10 cellular contexts compared by ENCODE assay signal in genomic region chr18:54247488-54248175, GRCh38. TPM values are rescaled to one million over a fixed set of nuclear protein-coding genes. Genes with fewer than 3 reads are reported as not detected.
DNase-seq lines count a peak whose midpoint lies in the region; ATAC-seq, FAIRE-seq and TF ChIP-seq lines count a peak whose summit lies in the region.
"Had no signal": no experiment of that assay in that cellular context is flagged by ENCODE, and none has a peak within 500 bp of the region (broad histone marks: within the 10 kb centered on the region; RNA-seq: fewer than 3 reads in every experiment).

No MANE protein-coding gene starts in this region.

- H3K36me3 ChIP-seq in BLaER1 treated with 17β-estradiol and CSF1 and Interleukin-3, amounts not matched to agents 10 nM and 100 nM: no peaks in the 10 kb centered on the region
- H3K36me3 ChIP-seq in HEK293 (ENCODE audit: control insufficient read depth in 2 of 2, insufficient read depth in 1 of 2, low read length in 2 of 2) (no peaks in the 10 kb centered on the region), keratinocyte (ENCODE audit: control insufficient read depth in 2 of 2, extremely low read depth in 1 of 2, insufficient read depth in 2 of 2, low read length in 2 of 2) (no peaks in the 10 kb centered on the region)
- H3K36me3 ChIP-seq: heart right ventricle had no signal

- DNase-seq in keratinocyte (ENCODE audit: low read depth, low spot score): no peak
- no peak for DNase-seq in frontal cortex (ENCODE audit: low spot score in 2 of 2)
- DNase-seq in natural killer cell: no peak
- no peak for DNase-seq in lower leg skin (ENCODE audit: low spot score in 2 of 2)
- DNase-seq: heart right ventricle had no signal

- no peaks in the 10 kb centered on the region for H3K27me3 ChIP-seq in BLaER1 treated with 17β-estradiol and CSF1 and Interleukin-3, amounts not matched to agents 10 nM and 100 nM
- H3K27me3 ChIP-seq in keratinocyte (ENCODE audit: control insufficient read depth, extremely low read depth, insufficient read depth, low read length): no peaks in the 10 kb centered on the region
- H3K27me3 ChIP-seq: heart right ventricle had no signal

- no peaks in the 10 kb centered on the region for H3K4me1 Mint-ChIP-seq in natural killer cell

- H3K4me3 Mint-ChIP-seq in natural killer cell: no peak overlapping the region

- TF ChIP-seq POLR2A in lower leg skin (IDR thresholded peaks at IDR 0.05): no peak

- TF ChIP-seq CTCF in HEK293 (tag by site-specific recombination; IDR thresholded peaks at IDR 0.05): no peak
- TF ChIP-seq CTCF in VCaP (conservative IDR thresholded peaks at IDR 0.05): no peak
- no peak for TF ChIP-seq CTCF in keratinocyte (optimal IDR thresholded peaks at IDR 0.05 in 1 of 3, IDR thresholded peaks at IDR 0.05 in 1 of 3, conservative IDR thresholded peaks at IDR 0.05 in 1 of 3; ENCODE audit: extremely low read depth in 1 of 3, insufficient read depth in 2 of 3, low read length in 3 of 3)
- TF ChIP-seq CTCF in natural killer cell (IDR thresholded peaks at IDR 0.05): no peak
- TF ChIP-seq CTCF in lower leg skin (IDR thresholded peaks at IDR 0.05): no peak

- H3K27me3 Mint-ChIP-seq in natural killer cell (ENCODE audit: low read depth in 2 of 2): peaks cover 0 to 6% of the 10 kb centered on the region in 2 donors

- ATAC-seq in GM18861 (IDR thresholded peaks at IDR 0.05; ENCODE audit: unreplicated experiment) (no peak), natural killer cell (no peak)
- ATAC-seq: heart right ventricle, Panc1 had no signal

- peak overlapping the region; percentile 32 to 69 (median 51); a peak in 21 of 22 replicates for H3K4me2 ChIP-seq in BLaER1 treated with 17β-estradiol and CSF1 and Interleukin-3, amounts not matched to agents 10 nM and 100 nM
- peak overlapping the region; percentile 95 for H3K4me2 ChIP-seq in keratinocyte (ENCODE audit: control insufficient read depth, extremely low read depth, insufficient read depth, low read depth, low read length)

- peak overlapping the region in 6 of 11 experiments; percentile 2 to 60 (median 21); a peak in 9 of 22 replicates for H3K27ac ChIP-seq in BLaER1 treated with 17β-estradiol and CSF1 and Interleukin-3, amounts not matched to agents 10 nM and 100 nM
- H3K27ac ChIP-seq in HEK293 (ENCODE audit: extremely low read depth, low read depth, low read length): peak overlapping the region; percentile 17; the same call in 1 of the 2 replicates
- H3K27ac ChIP-seq in VCaP: peak overlapping the region; percentile 80
- H3K27ac ChIP-seq in keratinocyte (ENCODE audit: control insufficient read depth, insufficient read depth, low read length): peak overlapping the region; percentile 90
- H3K27ac ChIP-seq: heart right ventricle had no signal

- POLR2A ChIA-PET in HEK293 (lab: Yijun Ruan, JAX): no interaction called here

- CTCF ChIA-PET in HEK293 (lab: Yijun Ruan, JAX): interaction anchor here (0.8 kb wide), 1 partner anchor 30 kb away, joined by 3 read pairs; no protein-coding TSS in a partner anchor

- FAIRE-seq in keratinocyte (lab: Jason Lieb, UNC): no peak
- no peak for FAIRE-seq in frontal cortex (lab: Jason Lieb, UNC)

- H3K9me3 Mint-ChIP-seq in natural killer cell: no peaks in the 10 kb centered on the region

- H3K9me1 ChIP-seq in keratinocyte (ENCODE audit: control insufficient read depth, extremely low read depth, insufficient read depth, low read length): no peaks in the 10 kb centered on the region

- 35 to 45% methylated on average over 9 of the region's 9 CpGs for WGBS in lower leg skin, 2 donors

- no peak overlapping the region for H3K4me3 ChIP-seq in BLaER1 treated with 17β-estradiol and CSF1 and Interleukin-3, amounts not matched to agents 10 nM and 100 nM
- H3K4me3 ChIP-seq in HEK293 (ENCODE audit: low read depth, low read length): no peak overlapping the region
- H3K4me3 ChIP-seq in keratinocyte (ENCODE audit: control insufficient read depth in 2 of 3, extremely low read depth in 1 of 3, insufficient read depth in 2 of 3, low read depth in 1 of 3, low read length in 3 of 3): peak overlapping the region in 2 of 3 experiments; percentile 16 to 44
- no peak overlapping the region for H3K4me3 ChIP-seq in lower leg skin (ENCODE audit: low read depth, poor library complexity, severe bottlenecking)
- H3K4me3 ChIP-seq: heart right ventricle had no signal

- H2AFZ ChIP-seq in keratinocyte (ENCODE audit: control insufficient read depth, low read length): peak overlapping the region; percentile 93

- intact Hi-C loops in natural killer cell (cut with micrococcal nuclease): no loop called here
- intact Hi-C loops in lower leg skin (cut with DNase I; ENCODE audit: low total_unique reads): no loop called here

- dilution Hi-C loops in keratinocyte (cut with MboI; ENCODE audit: extremely low pct_ligation_motif_present, low sequenced_read_pairs): no loop called here

- no peak overlapping the region for H3K27ac Mint-ChIP-seq in natural killer cell

- H3K79me2 ChIP-seq in keratinocyte (ENCODE audit: control insufficient read depth, insufficient read depth, low read length): no peaks in the 10 kb centered on the region

- peaks cover 0 to 15% (median under 1%) of the 10 kb centered on the region in 11 experiments; a peak in 7 of 22 replicates for H3K9me3 ChIP-seq in BLaER1 treated with 17β-estradiol and CSF1 and Interleukin-3, amounts not matched to agents 10 nM and 100 nM (replicated peaks in 1 of 11)
- H3K9me3 ChIP-seq in HEK293 (ENCODE audit: control insufficient read depth, insufficient read depth, low read depth, low read length) (no peaks in the 10 kb centered on the region), keratinocyte (ENCODE audit: control insufficient read depth, low read depth, low read length) (no peaks in the 10 kb centered on the region)
- H3K9me3 ChIP-seq: heart right ventricle had no signal

- peaks cover 39 to 51% (median 47%) of the 10 kb centered on the region in 10 experiments for H3K4me1 ChIP-seq in BLaER1 treated with 17β-estradiol and CSF1 and Interleukin-3, amounts not matched to agents 10 nM and 100 nM
- H3K4me1 ChIP-seq in HEK293 (ENCODE audit: control insufficient read depth, insufficient read depth, low read length) (peaks cover 10% of the 10 kb centered on the region), keratinocyte (ENCODE audit: control insufficient read depth, extremely low read depth, insufficient read depth, low read length) (peaks cover 18% of the 10 kb centered on the region)

- no peaks in the 10 kb centered on the region for H3K36me3 Mint-ChIP-seq in natural killer cell

- peak overlapping the region in 1 of 11 experiments; percentile 14; a peak in 1 of 22 replicates for H3K9ac ChIP-seq in BLaER1 treated with 17β-estradiol and CSF1 and Interleukin-3, amounts not matched to agents 10 nM and 100 nM
- H3K9ac ChIP-seq in keratinocyte (ENCODE audit: control insufficient read depth, extremely low read depth, insufficient read depth, low read length): peak overlapping the region; percentile 67

- no peaks in the 10 kb centered on the region for H4K20me1 ChIP-seq in BLaER1 treated with 17β-estradiol and CSF1 and Interleukin-3, amounts not matched to agents 10 nM and 100 nM
- no peaks in the 10 kb centered on the region for H4K20me1 ChIP-seq in keratinocyte (ENCODE audit: control insufficient read depth, extremely low read depth, insufficient read depth, low read length)

TF ChIP-seq in HEK293, 187 proteins besides CTCF, POLR2A, EP300 and RAD21 (continues in another document):
- TF ChIP-seq ZNF837 (tag by site-specific recombination; IDR thresholded peaks at IDR 0.05) (no peak), ZNF10 (tag by site-specific recombination; IDR thresholded peaks at IDR 0.05) (no peak), ZSCAN16 (tag by site-specific recombination; IDR thresholded peaks at IDR 0.05) (no peak), ZBTB49 (tag by site-specific recombination; IDR thresholded peaks at IDR 0.05; ENCODE audit: low read depth) (no peak)

RNA-seq across cellular contexts. Expression of gene POLI, which starts 21.7 kb away (rescaled TPM):
- 12.1 to 25.6 TPM (median 20.5 TPM) in 3 replicates for polyA plus RNA-seq in keratinocyte
- 14.2 TPM for polyA plus RNA-seq in keratinocyte (2011; ENCODE audit: low read depth)
- 6.9 and 15.3 TPM in 2 replicates for polyA plus RNA-seq in keratinocyte (2011; cell fraction: cytosol; rRNA removed)
- polyA plus RNA-seq in keratinocyte (2011; cell fraction: nucleus; rRNA removed): 56.9 and 68.7 TPM in 2 replicates
- polyA plus RNA-seq in keratinocyte (2012; ENCODE audit: low replicate concordance): 9.8 and 11.5 TPM in 2 replicates
- 2.4 to 23.5 TPM (median 8.0 TPM) in 3 replicates for polyA minus RNA-seq in keratinocyte
- 10.0 TPM for polyA minus RNA-seq in keratinocyte (2011; cell fraction: cytosol; rRNA and poly(A)+ RNA removed)
- 15.1 and 31.9 TPM in 2 replicates for polyA minus RNA-seq in keratinocyte (2011; cell fraction: nucleus; rRNA and poly(A)+ RNA removed)
- total RNA-seq in frontal cortex: 99.9 TPM
- total RNA-seq in natural killer cell: 10 to 100 TPM; 20.0 to 31.3 (median 23.9) TPM
- total RNA-seq in lower leg skin: 10 to 100 TPM; 14.8 to 22.4 (median 18.2) TPM

RNA-seq across cellular contexts. Expression of gene MBD2, which starts 23.2 kb away (rescaled TPM):
- polyA plus RNA-seq in keratinocyte: 45.4 to 212 TPM (median 80.1 TPM) in 3 replicates
- 220 TPM for polyA plus RNA-seq in keratinocyte (2011; ENCODE audit: low read depth)
- 46.4 and 76.9 TPM in 2 replicates for polyA plus RNA-seq in keratinocyte (2011; cell fraction: cytosol; rRNA removed)
- polyA plus RNA-seq in keratinocyte (2011; cell fraction: nucleus; rRNA removed): 42.6 and 55.9 TPM in 2 replicates
- 37.7 and 50.0 TPM in 2 replicates for polyA plus RNA-seq in keratinocyte (2012; ENCODE audit: low replicate concordance)
- polyA minus RNA-seq in keratinocyte: 18.3 to 65.2 TPM (median 48.8 TPM) in 3 replicates
- polyA minus RNA-seq in keratinocyte (2011; cell fraction: cytosol; rRNA and poly(A)+ RNA removed): 155 TPM
- 16.7 and 22.9 TPM in 2 replicates for polyA minus RNA-seq in keratinocyte (2011; cell fraction: nucleus; rRNA and poly(A)+ RNA removed)
- total RNA-seq in frontal cortex: 18.3 TPM
- 100 to 1,000 TPM in 1 of 3 donors, 10 to 100 TPM in 2; 74.8 to 107 (median 92.3) TPM for total RNA-seq in natural killer cell
- total RNA-seq in lower leg skin: 10 to 100 TPM; 54.2 to 63.5 (median 59.5) TPM

Comparison
In these comparisons a context has a peak if more than half of its experiments do, and no peak if none do; other contexts are left out.
1. H3K27ac ChIP-seq: peak in every context shown above with its lines; median percentile 90 in keratinocyte; 80 in VCaP; 21 in BLaER1 treated with 17β-estradiol and CSF1 and Interleukin-3, amounts not matched to agents 10 nM and 100 nM; 17 in HEK293.
2. H3K4me3 ChIP-seq: peak in keratinocyte (2 of 3); none in BLaER1 treated with 17β-estradiol and CSF1 and Interleukin-3, amounts not matched to agents 10 nM and 100 nM (0 of 10), HEK293 (single experiment) and lower leg skin (single experiment).